Comparison of ENCODE assay signal across 21 cellular contexts in the genomic region with DNA sequence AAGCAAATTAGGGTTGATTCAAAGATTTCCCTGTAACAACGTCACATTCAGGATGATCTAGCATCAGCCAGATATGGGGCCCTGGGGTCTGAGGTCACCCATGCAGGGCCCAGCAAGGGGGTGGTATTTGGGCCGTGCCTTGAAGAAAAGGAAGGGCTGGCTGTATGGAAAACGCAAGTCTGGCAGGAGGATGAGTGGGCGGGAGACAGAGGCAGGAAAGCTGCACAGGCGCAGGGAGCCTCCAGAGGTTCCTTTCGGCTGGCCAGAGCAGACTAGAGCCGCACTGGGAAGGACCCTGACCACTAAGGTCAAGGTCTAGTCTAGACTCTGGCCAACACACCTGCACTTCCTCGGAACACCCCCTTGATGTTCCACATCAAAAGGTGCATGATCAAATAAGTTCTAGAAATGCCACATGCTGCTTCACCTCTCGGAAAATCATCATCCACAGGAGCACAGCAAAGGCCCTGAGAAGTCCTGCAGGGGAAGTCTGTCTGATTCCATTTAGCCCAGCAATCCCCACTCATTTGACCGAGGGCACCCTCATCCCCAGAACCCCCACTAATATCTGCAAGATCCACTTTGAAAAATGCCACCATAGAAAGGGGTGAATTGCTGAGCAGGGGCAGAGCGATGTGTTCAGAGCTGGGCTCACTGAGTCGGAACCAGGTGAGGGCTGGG. TPM values are rescaled to one million over a fixed set of nuclear protein-coding genes. Genes with fewer than 3 reads are reported as not detected.
DNase-seq lines count a peak whose midpoint lies in the region; TF ChIP-seq lines count a peak whose summit lies in the region.
"Had no signal": no experiment of that assay in that cellular context is flagged by ENCODE, and none has a peak within 500 bp of the region (broad histone marks: within the 10 kb centered on the region; RNA-seq: fewer than 3 reads in every experiment).

No MANE protein-coding gene starts in this region.

- in situ Hi-C loops in GM23248 (cut with MboI) = no loop called here

- peaks cover 13% of the 10 kb centered on the region for H3K4me1 Mint-ChIP-seq in glutamatergic neuron (ENCODE audit: low read depth, unreplicated experiment)
- H3K4me1 Mint-ChIP-seq: IgD-negative memory B cell had no signal

- no peak for TF ChIP-seq POLR2A in thyroid gland (IDR thresholded peaks at IDR 0.05)

- no peak overlapping the region for H2AFZ ChIP-seq in GM23248

- 0 out of 2 replicates have a peak, but pooled peaks cover 9% of the 10 kb centered on the region for H4K20me1 ChIP-seq in BLaER1
- H4K20me1 ChIP-seq in GM23248 (ENCODE audit: insufficient read depth) = no peaks in the 10 kb centered on the region

- H3K27me3 ChIP-seq in BLaER1 (no peaks in the 10 kb centered on the region), GM23248 (replicated peaks; ENCODE audit: insufficient read depth) (peaks cover 41% of the 10 kb centered on the region), thyroid gland (no peaks in the 10 kb centered on the region)
- H3K27me3 ChIP-seq: BE2C had no signal

- H3K4me1 ChIP-seq in BLaER1 = peaks cover 68% of the 10 kb centered on the region
- H3K4me1 ChIP-seq in GM23248 (ENCODE audit: insufficient read depth) = no peaks in the 10 kb centered on the region
- no peaks in the 10 kb centered on the region for H3K4me1 ChIP-seq in thyroid gland
- H3K4me1 ChIP-seq: HAP-1 had no signal

- no peaks in the 10 kb centered on the region for H3K27me3 Mint-ChIP-seq in glutamatergic neuron (ENCODE audit: unreplicated experiment)

- H3K4me3 Mint-ChIP-seq in glutamatergic neuron (ENCODE audit: unreplicated experiment) = no peak overlapping the region
- H3K4me3 Mint-ChIP-seq: CD14-positive monocyte; CD8-positive, alpha-beta T cell; HFFc6; IgD-negative memory B cell had no signal

- no peak overlapping the region for H3K27ac ChIP-seq in BLaER1
- no peak overlapping the region for H3K27ac ChIP-seq in GM23248
- no peak overlapping the region for H3K27ac ChIP-seq in thyroid gland

- no peaks in the 10 kb centered on the region for H3F3A ChIP-seq in GM23248 (ENCODE audit: insufficient read depth)

- 27 to 28% methylated on average over 12 of the region's 12 CpGs for WGBS in GM23248 (ENCODE audit: low coverage in 1 of 2, low lambda C conversion rate in 2 of 2, missing lambda C conversion rate in 2 of 2), 2 experiments
- 62 to 67% methylated on average over 12 of the region's 12 CpGs for WGBS in thyroid gland, 2 donors

- H3K9ac ChIP-seq in BLaER1 (no peak overlapping the region), GM23248 (no peak overlapping the region)

- intact Hi-C loops in thyroid gland (cut with DNase I) = no loop called here

- H3K4me3 ChIP-seq in BLaER1 = no peak overlapping the region
- H3K4me3 ChIP-seq in GM23248 = no peak overlapping the region
- no peak overlapping the region for H3K4me3 ChIP-seq in thyroid gland (replicated peaks in 1 of 3)
- H3K4me3 ChIP-seq: HAP-1 had no signal

- DNase-seq in GM23248 (peak; percentile 12), SW480 (ENCODE audit: low spot score) (peak; percentile 71), glutamatergic neuron (no peak), NK-92 (lab: John Stamatoyannopoulos, UW; ENCODE audit: unreplicated experiment) (no peak), thyroid gland (no peak)
- no peak for DNase-seq in activated T-cell treated with anti-CD3 and anti-CD28 coated beads, Interleukin-2, amount 50 U/mL, for 1 hour
- DNase-seq in activated CD4-positive, alpha-beta T cell treated with anti-CD3 and anti-CD28 coated beads, Interleukin-2, amount 50 U/mL, for 48 hours = no peak
- DNase-seq: ACHN; BE2C; Calu3; CD8-positive, alpha-beta T cell; DMS79 treated with DMSO at 0.1 percent for 48 hours; GF-D8; GOT3; HFFc6; KG1 had no signal

- no peaks in the 10 kb centered on the region for H3K9me2 ChIP-seq in GM23248 (ENCODE audit: insufficient read depth)

- H3K36me3 ChIP-seq in BLaER1 (no peaks in the 10 kb centered on the region), GM23248 (ENCODE audit: low read depth) (no peaks in the 10 kb centered on the region), thyroid gland (no peaks in the 10 kb centered on the region)
- H3K36me3 ChIP-seq: BE2C, HAP-1 had no signal

- no peaks in the 10 kb centered on the region for H3K36me3 Mint-ChIP-seq in glutamatergic neuron (ENCODE audit: unreplicated experiment)
- H3K36me3 Mint-ChIP-seq: CD14-positive monocyte had no signal

- H3K9me3 ChIP-seq in BLaER1 = no peaks in the 10 kb centered on the region
- no peaks in the 10 kb centered on the region for H3K9me3 ChIP-seq in GM23248 (ENCODE audit: low read depth)
- H3K9me3 ChIP-seq in thyroid gland = no peaks in the 10 kb centered on the region
- H3K9me3 ChIP-seq: BE2C, HAP-1 had no signal

- H3K4me2 ChIP-seq in BLaER1 (peak overlapping the region; percentile 75), GM23248 (ENCODE audit: unreplicated experiment) (no peak overlapping the region)

- peaks cover 10% of the 10 kb centered on the region for H3K9me3 Mint-ChIP-seq in glutamatergic neuron (ENCODE audit: unreplicated experiment)
- H3K9me3 Mint-ChIP-seq: CD14-positive monocyte; CD8-positive, alpha-beta T cell; HFFc6 had no signal

- no peak for TF ChIP-seq CTCF in glutamatergic neuron (IDR thresholded peaks at IDR 0.05; ENCODE audit: partially characterized antibody, unreplicated experiment)
- no peak for TF ChIP-seq CTCF in thyroid gland (IDR thresholded peaks at IDR 0.05)

- no peaks in the 10 kb centered on the region for H3K79me2 ChIP-seq in GM23248 (ENCODE audit: insufficient read depth)

- peak overlapping the region; percentile 23 for H3K27ac Mint-ChIP-seq in glutamatergic neuron (ENCODE audit: unreplicated experiment)
- H3K27ac Mint-ChIP-seq: CD8-positive, alpha-beta T cell; HFFc6; IgD-negative memory B cell had no signal

RNA-seq across cellular contexts. Expression of a gene that starts 21.1 kb away (rescaled TPM):
- not detected in 2 replicates for total RNA-seq in GM23248 (2014; rRNA removed; shearing (Covaris generic))
- polyA plus RNA-seq in GM23248 (2016; fragmentation: Nextera tagmentation; extraction: Ambion mirVana) = not detected in 2 replicates
- total RNA-seq in glutamatergic neuron (ENCODE audit: unreplicated experiment) (162 TPM), thyroid gland (1 to 10 TPM in 1 of 4 donors, under 1 TPM in 1, not detected in 2; under 0.01 to 1.6 TPM)
- total RNA-seq: A172; Calu3; CD8-positive, alpha-beta T cell; HFFc6 had no signal
- polyA plus RNA-seq: CD14-positive monocyte, IgD-negative memory B cell had no signal

Comparison
In these comparisons a context has a peak if more than half of its experiments do, and no peak if none do; other contexts are left out.
1. DNase-seq: peak in GM23248 (single experiment) and SW480 (single experiment); none in glutamatergic neuron (single experiment), NK-92 (single experiment), activated T-cell treated with anti-CD3 and anti-CD28 coated beads, Interleukin-2, amount 50 U/mL, for 1 hour (single experiment), thyroid gland (0 of 2) and activated CD4-positive, alpha-beta T cell treated with anti-CD3 and anti-CD28 coated beads, Interleukin-2, amount 50 U/mL, for 48 hours (0 of 2).
2. RNA of a gene that starts 21.1 kb away (total RNA-seq): 162 TPM in glutamatergic neuron (single experiment); not detected in GM23248 and under 0.01 to 1.6 TPM in thyroid gland; every median in the first group is over 10 times any median in the second.